ENCODE assay signal across 8 cellular contexts in the genomic region with DNA sequence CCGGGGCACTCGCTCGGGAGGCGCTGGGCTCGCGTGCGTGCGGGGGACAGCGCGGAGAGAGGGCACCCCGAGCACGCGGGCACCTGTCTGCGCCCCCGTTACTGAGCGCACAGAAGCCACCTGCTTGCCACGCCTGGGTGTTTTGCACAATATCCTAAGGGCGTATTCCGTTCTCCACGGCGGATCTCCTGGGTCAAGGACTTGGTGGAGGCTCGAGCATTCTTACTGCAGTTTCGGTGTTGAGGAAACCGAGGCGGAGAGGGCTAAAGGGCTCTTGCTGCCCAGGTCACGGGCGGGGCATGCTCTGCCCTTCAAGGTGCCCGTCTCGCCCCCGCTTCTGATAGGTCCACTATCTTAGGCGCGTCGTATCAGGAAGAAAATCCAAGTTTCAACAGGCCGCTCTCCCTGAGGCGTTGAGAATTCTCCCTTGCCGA. TPM values are rescaled to one million over a fixed set of nuclear protein-coding genes. Genes with fewer than 3 reads are reported as not detected.
DNase-seq lines count a peak whose midpoint lies in the region; ATAC-seq and TF ChIP-seq lines count a peak whose summit lies in the region.

No MANE protein-coding gene starts in this region.

- no peaks in the 10 kb centered on the region; the same call in 1 of the 2 replicates for H3K36me3 ChIP-seq in OCI-LY7 (ENCODE audit: insufficient read depth, low read length)
- no peaks in the 10 kb centered on the region for H3K36me3 ChIP-seq in mesodermal cell (ENCODE audit: control insufficient read depth, insufficient read depth, low read length)
- H3K36me3 ChIP-seq in urinary bladder (ENCODE audit: insufficient read depth): no peaks in the 10 kb centered on the region

- peaks cover 8% of the 10 kb centered on the region; the same call in 1 of the 2 replicates for H3K9me3 ChIP-seq in OCI-LY7 (ENCODE audit: low read length)
- H3K9me3 ChIP-seq in mesodermal cell (ENCODE audit: control insufficient read depth, low read length): peaks cover 13% of the 10 kb centered on the region

- H3K36me3 Mint-ChIP-seq in dendritic cell treated with granulocyte-macrophage colony-stimulating factor and Interleukin-4, amounts not matched to agents 40 ng/mL and 50 ng/mL, for 4 days (ENCODE audit: low read depth): peaks cover 14% of the 10 kb centered on the region

- H3K27ac Mint-ChIP-seq in dendritic cell treated with granulocyte-macrophage colony-stimulating factor and Interleukin-4, amounts not matched to agents 40 ng/mL and 50 ng/mL, for 4 days: peak overlapping the region; percentile 79

- no peaks in the 10 kb centered on the region for H3K9me2 ChIP-seq in OCI-LY7 (ENCODE audit: insufficient read depth, low read length)

- no TSS peak for BruUV-seq in OCI-LY7 (replicated peaks; lab: Mats Ljungman, UMichigan)

- peak overlapping the region; percentile 90 for H3K4me3 Mint-ChIP-seq in dendritic cell treated with granulocyte-macrophage colony-stimulating factor and Interleukin-4, amounts not matched to agents 40 ng/mL and 50 ng/mL, for 4 days

- intact Hi-C loops in OCI-LY7 (cut with micrococcal nuclease; ENCODE audit: unreplicated experiment): loop anchor here (2.0 kb wide), 1 partner anchor 80 kb away; no protein-coding TSS in a partner anchor
- intact Hi-C loops in dendritic cell treated with granulocyte-macrophage colony-stimulating factor and Interleukin-4, amounts not matched to agents 40 ng/mL and 50 ng/mL, for 4 days (cut with micrococcal nuclease): loop anchor here (2.0 to 5.0 kb wide), 2 partner anchors 14 to 575 kb away; a partner anchor contains a TSS

- peaks cover 31% of the 10 kb centered on the region for H3K4me1 Mint-ChIP-seq in dendritic cell treated with granulocyte-macrophage colony-stimulating factor and Interleukin-4, amounts not matched to agents 40 ng/mL and 50 ng/mL, for 4 days (ENCODE audit: low read depth)

- peaks cover 12% of the 10 kb centered on the region for H3K4me1 ChIP-seq in OCI-LY7 (ENCODE audit: insufficient read depth, low read length, poor library complexity, severe bottlenecking)
- peaks cover 3% of the 10 kb centered on the region for H3K4me1 ChIP-seq in mesodermal cell (ENCODE audit: control insufficient read depth, insufficient read depth, low read length, poor library complexity, severe bottlenecking)
- peaks cover 1% of the 10 kb centered on the region for H3K4me1 ChIP-seq in urinary bladder (ENCODE audit: insufficient read depth)

- peaks cover 22% of the 10 kb centered on the region; the same call in 1 of the 2 replicates for H3K79me2 ChIP-seq in OCI-LY7 (ENCODE audit: insufficient read depth, low read depth, low read length)

- ATAC-seq in GM21526 (IDR thresholded peaks at IDR 0.05; ENCODE audit: low FRiP score, unreplicated experiment): peak; percentile 17
- no peak for ATAC-seq in HG02678 (IDR thresholded peaks at IDR 0.05; ENCODE audit: unreplicated experiment)

- H3K4me2 ChIP-seq in OCI-LY7 (ENCODE audit: low read length): peak overlapping the region; percentile 99

- no peak overlapping the region for H3K27ac ChIP-seq in OCI-LY7 (ENCODE audit: low read depth, low read length, poor library complexity, severe bottlenecking)
- no peak overlapping the region for H3K27ac ChIP-seq in mesodermal cell (ENCODE audit: low read depth, low read length, severe bottlenecking)
- no peak overlapping the region for H3K27ac ChIP-seq in urinary bladder (ENCODE audit: low read depth)

- peak overlapping the region; percentile 53 for H3K4me3 ChIP-seq in AG09309 (ENCODE audit: control insufficient read depth, low read depth, low read length)
- peak overlapping the region; percentile 93 for H3K4me3 ChIP-seq in OCI-LY7 (ENCODE audit: low read depth, low read length, poor library complexity, severe bottlenecking)
- peak overlapping the region; percentile 62 for H3K4me3 ChIP-seq in mesodermal cell (ENCODE audit: extremely low read depth, insufficient read depth, low read length, poor library complexity, severe bottlenecking)
- peak overlapping the region; percentile 82 for H3K4me3 ChIP-seq in urinary bladder (ENCODE audit: low read depth, low read length)

- POLR2A ChIA-PET in OCI-LY7 (lab: Charles Lee): no interaction called here

- WGBS in mesodermal cell (ENCODE audit: insufficient coverage in 2 of 2), 2 experiments: 10 to 13% methylated on average over 34 to 35 of the region's 36 CpGs
- 1% methylated on average over 36 of the region's 36 CpGs for WGBS in urinary bladder

- H2AFZ ChIP-seq in OCI-LY7 (ENCODE audit: low read length): peak overlapping the region; percentile 93; the same call in 1 of the 2 replicates

- H3K9me3 Mint-ChIP-seq in dendritic cell treated with granulocyte-macrophage colony-stimulating factor and Interleukin-4, amounts not matched to agents 40 ng/mL and 50 ng/mL, for 4 days: peaks cover 8% of the 10 kb centered on the region

- CTCF ChIA-PET in OCI-LY7 (lab: Charles Lee; ENCODE audit: unreplicated experiment): no interaction called here

- DNase-seq in AG09309 (ENCODE audit: low read depth): no peak
- peak; percentile 34 for DNase-seq in OCI-LY7 (ENCODE audit: low spot score)
- DNase-seq in effector CD8-positive, alpha-beta T cell (lab: John Stamatoyannopoulos, UW): no peak

- no peaks in the 10 kb centered on the region for H3K27me3 Mint-ChIP-seq in dendritic cell treated with granulocyte-macrophage colony-stimulating factor and Interleukin-4, amounts not matched to agents 40 ng/mL and 50 ng/mL, for 4 days

- TF ChIP-seq CTCF in AG09309 (IDR thresholded peaks at IDR 0.05; ENCODE audit: control insufficient read depth, insufficient read depth, low read depth, low read length, missing control alignments): no peak
- no peak for TF ChIP-seq CTCF in OCI-LY7 (conservative IDR thresholded peaks at IDR 0.05; ENCODE audit: low read length)

- H4K20me1 ChIP-seq in OCI-LY7 (ENCODE audit: insufficient read depth, low read length): no peaks in the 10 kb centered on the region

RNA-seq across cellular contexts. Expression of a gene that starts 0.5 kb away (rescaled TPM):
- 27.5 and 30.4 TPM in 2 replicates for total RNA-seq in OCI-LY7 (2014; rRNA removed; shearing (Covaris generic))
- total RNA-seq in OCI-LY7 (2022) (29.2 and 34.6 TPM in 2 replicates), urinary bladder (63.3 TPM)
- 2.3 TPM for polyA plus RNA-seq in mesodermal cell (2013, experiment 1 of 2)
- polyA plus RNA-seq in mesodermal cell (2013, experiment 2 of 2): 1.8 TPM
- polyA plus RNA-seq in urinary bladder: 61.0 TPM
